ENCODE assay signal across 11 cellular contexts in the genomic region with DNA sequence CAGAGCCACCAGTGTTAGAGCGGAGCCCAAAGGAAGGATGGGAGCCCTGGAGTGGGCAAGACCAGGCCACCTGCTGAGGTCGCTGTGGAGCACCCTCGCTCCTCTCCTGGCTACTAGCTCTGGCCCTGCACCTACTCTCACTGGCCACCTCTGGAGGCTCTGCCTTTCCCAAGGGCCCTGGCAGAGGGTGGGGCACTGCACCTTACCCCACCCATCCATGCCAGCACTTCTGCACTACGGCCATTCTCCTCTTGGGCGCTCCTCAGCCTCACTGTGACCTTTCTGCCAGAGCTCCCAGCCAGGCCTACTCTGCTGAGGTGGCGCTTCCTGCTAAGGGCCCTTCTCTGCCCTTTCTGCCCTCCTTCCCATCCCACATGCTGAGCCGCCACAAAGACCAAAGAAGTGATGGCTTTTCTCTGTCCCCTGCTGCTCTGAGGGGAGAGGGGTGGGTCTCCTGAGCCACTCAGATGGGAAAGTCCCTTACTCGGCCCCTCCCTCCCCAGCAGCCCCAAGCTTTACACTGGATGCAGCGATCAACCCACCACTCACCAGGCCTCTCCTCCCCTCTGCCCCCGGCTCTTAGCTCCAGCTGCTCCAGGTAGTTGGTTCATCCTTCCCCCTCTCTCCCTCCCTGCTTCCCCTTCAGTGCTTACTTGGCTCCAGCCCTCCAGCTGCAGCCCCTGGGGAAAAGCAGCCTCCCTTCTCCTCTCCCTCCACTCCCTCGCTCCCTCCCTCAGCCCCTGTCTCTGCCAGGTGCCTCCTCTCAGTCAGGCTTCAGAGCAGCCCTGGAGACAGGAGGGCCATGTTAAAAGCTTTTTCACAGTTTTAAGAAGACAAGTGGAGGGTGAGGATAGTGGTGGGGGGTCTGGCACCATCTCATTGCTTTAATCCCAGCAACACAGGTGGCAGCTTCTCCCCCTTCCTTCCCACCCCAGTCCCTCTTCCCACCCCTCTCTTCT. TPM values are rescaled to one million over a fixed set of nuclear protein-coding genes. Genes with fewer than 3 reads are reported as not detected.
DNase-seq lines count a peak whose midpoint lies in the region; ATAC-seq and TF ChIP-seq lines count a peak whose summit lies in the region.
"Had no signal": no experiment of that assay in that cellular context is flagged by ENCODE, and none has a peak within 500 bp of the region (broad histone marks: within the 10 kb centered on the region; RNA-seq: fewer than 3 reads in every experiment).

No MANE protein-coding gene starts in this region.

- no peak overlapping the region for H3K27ac Mint-ChIP-seq in activated CD4-positive, alpha-beta memory T cell treated with anti-CD3 and anti-CD28 coated beads for 36 hours

- intact Hi-C loops in left lung (cut with DNase I) = loop anchor here (10.0 kb wide), 2 partner anchors 88 to 308 kb away; a partner anchor contains a TSS
- intact Hi-C loops in activated CD4-positive, alpha-beta memory T cell treated with anti-CD3 and anti-CD28 coated beads for 36 hours (cut with micrococcal nuclease) = no loop called here

- no peak overlapping the region for H3K4me3 Mint-ChIP-seq in activated CD4-positive, alpha-beta memory T cell treated with anti-CD3 and anti-CD28 coated beads for 36 hours

- CTCF ChIA-PET in activated CD4-positive, alpha-beta memory T cell treated with anti-CD3 and anti-CD28 coated beads for 36 hours (lab: Charles Lee) = interaction anchor here (0.9 to 6.3 kb wide), 5 partner anchors 11 to 88 kb away, joined by 3 to 55 read pairs (median 3); no protein-coding TSS in a partner anchor

- no peak overlapping the region for H3K4me3 ChIP-seq in left lung
- H3K4me3 ChIP-seq: sigmoid colon had no signal

- DNase-seq in DMS79 (lab: John Stamatoyannopoulos, UW) (peak; percentile 99), HuH-7 (ENCODE audit: low spot score) (peak; percentile 72), SHP77 treated with DMSO at 0.1 percent for 48 hours (lab: John Stamatoyannopoulos, UW) (peak; percentile 43), left lung (no peak), SW480 (ENCODE audit: low spot score) (no peak), midbrain (lab: John Stamatoyannopoulos, UW) (no peak)
- DNase-seq in activated CD4-positive, alpha-beta memory T cell treated with anti-CD3 and anti-CD28 coated beads for 36 hours = no peak
- DNase-seq: kidney glomerular epithelial cell; sigmoid colon; stimulated activated CD8-positive, alpha-beta memory T cell treated with anti-CD3 and anti-CD28 coated beads, Interleukin-4, amount 100 ng/mL, for 48 hours had no signal

- TF ChIP-seq CTCF in left lung (IDR thresholded peaks at IDR 0.05) = no peak

- H3K27me3 Mint-ChIP-seq in activated CD4-positive, alpha-beta memory T cell treated with anti-CD3 and anti-CD28 coated beads for 36 hours = no peaks in the 10 kb centered on the region

- H3K9me3 Mint-ChIP-seq in activated CD4-positive, alpha-beta memory T cell treated with anti-CD3 and anti-CD28 coated beads for 36 hours = no peaks in the 10 kb centered on the region

- H3K27ac ChIP-seq in left lung = no peak overlapping the region
- H3K27ac ChIP-seq: sigmoid colon had no signal

- H3K27me3 ChIP-seq in left lung = no peaks in the 10 kb centered on the region
- H3K27me3 ChIP-seq: sigmoid colon had no signal

- H3K4me1 ChIP-seq in left lung = no peaks in the 10 kb centered on the region
- H3K4me1 ChIP-seq: sigmoid colon had no signal

- H3K36me3 Mint-ChIP-seq in activated CD4-positive, alpha-beta memory T cell treated with anti-CD3 and anti-CD28 coated beads for 36 hours = peaks cover 2% of the 10 kb centered on the region

- no peaks in the 10 kb centered on the region for H3K9me3 ChIP-seq in left lung
- H3K9me3 ChIP-seq: sigmoid colon had no signal

- no peaks in the 10 kb centered on the region for H3K4me1 Mint-ChIP-seq in activated CD4-positive, alpha-beta memory T cell treated with anti-CD3 and anti-CD28 coated beads for 36 hours (ENCODE audit: low read depth)

- POLR2A ChIA-PET in activated CD4-positive, alpha-beta memory T cell treated with anti-CD3 and anti-CD28 coated beads for 36 hours (lab: Charles Lee) = no interaction called here

- ATAC-seq in left lung (peak; percentile 30), HG03108 (IDR thresholded peaks at IDR 0.05; ENCODE audit: unreplicated experiment) (no peak)

- peaks cover 0 to 58% of the 10 kb centered on the region in 2 donors for H3K36me3 ChIP-seq in left lung

RNA-seq across cellular contexts. Expression of a gene that starts 14.8 kb away (rescaled TPM):
- total RNA-seq in left lung = 10 to 100 TPM; 29.4 to 36.0 TPM
- 10 to 100 TPM; 22.8 to 24.6 TPM for total RNA-seq in activated CD4-positive, alpha-beta memory T cell treated with anti-CD3 and anti-CD28 coated beads for 36 hours

RNA-seq across cellular contexts. Expression of a gene that starts 34.7 kb away (rescaled TPM):
- 10 to 100 TPM; 41.4 to 44.1 TPM for total RNA-seq in left lung
- 10 to 100 TPM; 27.3 to 30.4 TPM for total RNA-seq in activated CD4-positive, alpha-beta memory T cell treated with anti-CD3 and anti-CD28 coated beads for 36 hours

RNA-seq across cellular contexts. Expression of a gene that starts 59.6 kb away (rescaled TPM):
- 10 to 100 TPM; 81.7 to 83.3 TPM for total RNA-seq in left lung
- 1 to 10 TPM; 8.2 to 9.7 TPM for total RNA-seq in activated CD4-positive, alpha-beta memory T cell treated with anti-CD3 and anti-CD28 coated beads for 36 hours

Comparison
In these comparisons a context has a peak if more than half of its experiments do, and no peak if none do; other contexts are left out.
1. DNase-seq: peak in DMS79 (single experiment), HuH-7 (single experiment) and SHP77 treated with DMSO at 0.1 percent for 48 hours (single experiment); none in left lung (0 of 2), activated CD4-positive, alpha-beta memory T cell treated with anti-CD3 and anti-CD28 coated beads for 36 hours (single experiment), SW480 (single experiment) and midbrain (single experiment).
2. RNA of a gene that starts 59.6 kb away (total RNA-seq): 81.7 to 83.3 TPM in left lung; 8.2 to 9.7 TPM in activated CD4-positive, alpha-beta memory T cell treated with anti-CD3 and anti-CD28 coated beads for 36 hours; every median in the first group is over 4 times any median in the second.